ENCODE assay signal across 22 cellular contexts in genomic region chr3:61896251-61896650, GRCh38.
"Had no signal": no experiment of that assay in that cellular context is flagged by ENCODE, and none has a peak within 500 bp of the region (broad histone marks: within the 10 kb centered on the region; RNA-seq: fewer than 3 reads in every experiment).

No MANE protein-coding gene starts in this region.

- ATAC-seq: activated CD4-positive, CD25-positive, alpha-beta regulatory T cell treated with anti-CD3 and anti-CD28 coated beads, Interleukin-2, amount 50 U/mL, for 24 hours; activated CD8-positive, alpha-beta T cell treated with anti-CD3 and anti-CD28 coated beads for 36 hours; activated T-cell treated with anti-CD3 and anti-CD28 coated beads, Interleukin-2, amount 50 U/mL, for 72 hours had no signal

- H3K27ac ChIP-seq: RWPE1 had no signal

- H3K36me3 ChIP-seq: MG63, Peyer's patch had no signal

- DNase-seq: activated CD4-positive, alpha-beta T cell treated with anti-CD3 and anti-CD28 coated beads for 4 hours; activated CD8-positive, alpha-beta memory T cell treated with anti-CD3 and anti-CD28 coated beads, Interleukin-2, amount 50 U/mL, for 4 hours; activated CD8-positive, alpha-beta T cell treated with anti-CD3 and anti-CD28 coated beads for 36 hours; activated gamma-delta T cell treated with Interleukin-2 at 50 U/mL for 16 hours; activated naive CD4-positive, alpha-beta T cell treated with anti-CD3 and anti-CD28 coated beads, Interleukin-2, amount 10 ng/mL, durations not matched to agents 7 days and 5 days; activated naive CD8-positive, alpha-beta T cell treated with anti-CD3 and anti-CD28 coated beads for 36 hours; activated T-cell treated with anti-CD3 and anti-CD28 coated beads, Interleukin-2, amount 50 U/mL, for 72 hours; anterior cingulate cortex; caudate nucleus; MG63; NCI-H1417; NCI-H1930; NCI-H2171 treated with DMSO at 0.1 percent for 48 hours; NCI-H345; NCI-H510A; NCI-H526 treated with DMSO at 0.1 percent for 48 hours; NCI-H82; NK-92 treated with Interleukin-12 subunit alpha and Interleukin-12 subunit beta, amount 100 ng/mL, for 24 hours; Peyer's patch; SHP77 had no signal

- H3K27me3 ChIP-seq: MG63, Peyer's patch had no signal

- H3K4me3 ChIP-seq: MG63, Peyer's patch had no signal

- H3K9me3 ChIP-seq: MG63, Peyer's patch had no signal
